In the genomic region with DNA sequence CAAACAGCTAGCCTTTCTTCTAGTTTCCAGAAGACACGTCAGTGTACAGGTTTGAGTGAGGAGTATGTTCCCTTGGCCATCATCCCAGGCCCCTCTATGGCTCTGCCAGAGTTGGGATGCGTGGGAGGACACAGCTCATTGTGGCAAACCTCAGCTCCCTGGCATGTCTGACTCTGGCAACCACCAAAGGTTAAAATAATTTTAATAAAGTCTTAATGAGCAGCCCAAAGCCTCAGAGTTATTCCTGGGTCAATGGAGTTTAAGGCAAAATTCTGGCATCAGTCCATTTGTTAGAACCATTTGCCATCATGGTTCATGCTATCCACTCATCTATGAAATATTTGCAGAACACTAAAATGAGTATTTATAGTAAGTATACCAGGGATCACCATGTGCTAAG, we compare ENCODE assay signal across 1 cellular context.
TF ChIP-seq lines count a peak whose summit lies in the region.

No MANE protein-coding gene starts in this region.

TF ChIP-seq in IMR-90, 13 proteins besides CTCF, POLR2A, EP300 and RAD21:
- no peak for TF ChIP-seq BHLHE40 (IDR thresholded peaks at IDR 0.05; ENCODE audit: low read depth, low read length)
- TF ChIP-seq MXI1 (IDR thresholded peaks at IDR 0.05; ENCODE audit: borderline replicate concordance, low read depth, low read length): no peak
- TF ChIP-seq NFE2L2 (IDR thresholded peaks at IDR 0.05; ENCODE audit: low read depth, low read length): no peak
- no peak for TF ChIP-seq SMC3 (IDR thresholded peaks at IDR 0.05; ENCODE audit: low read depth, low read length)
- TF ChIP-seq RFX5 (IDR thresholded peaks at IDR 0.05; ENCODE audit: low read depth, low read length): no peak
- no peak for TF ChIP-seq USF2 (IDR thresholded peaks at IDR 0.05; ENCODE audit: low read depth, low read length)
- no peak for TF ChIP-seq MAFK (IDR thresholded peaks at IDR 0.05; ENCODE audit: low read depth, low read length)
- no peak for TF ChIP-seq CEBPB (IDR thresholded peaks at IDR 0.05; ENCODE audit: low read depth, low read length)
- no peak for TF ChIP-seq RCOR1 (IDR thresholded peaks at IDR 0.05; ENCODE audit: insufficient replicate concordance, low read length)
- TF ChIP-seq FOS (IDR thresholded peaks at IDR 0.05; ENCODE audit: low read depth, low read length): no peak
- no peak for TF ChIP-seq MAZ (IDR thresholded peaks at IDR 0.05; ENCODE audit: borderline replicate concordance, low read depth, low read length)
- TF ChIP-seq ELK1 (IDR thresholded peaks at IDR 0.05; ENCODE audit: borderline replicate concordance, low read depth, low read length): no peak
- TF ChIP-seq CHD1 (IDR thresholded peaks at IDR 0.05; ENCODE audit: low read depth, low read length): no peak
